Comparison of ENCODE assay signal across 17 cellular contexts in the genomic region with DNA sequence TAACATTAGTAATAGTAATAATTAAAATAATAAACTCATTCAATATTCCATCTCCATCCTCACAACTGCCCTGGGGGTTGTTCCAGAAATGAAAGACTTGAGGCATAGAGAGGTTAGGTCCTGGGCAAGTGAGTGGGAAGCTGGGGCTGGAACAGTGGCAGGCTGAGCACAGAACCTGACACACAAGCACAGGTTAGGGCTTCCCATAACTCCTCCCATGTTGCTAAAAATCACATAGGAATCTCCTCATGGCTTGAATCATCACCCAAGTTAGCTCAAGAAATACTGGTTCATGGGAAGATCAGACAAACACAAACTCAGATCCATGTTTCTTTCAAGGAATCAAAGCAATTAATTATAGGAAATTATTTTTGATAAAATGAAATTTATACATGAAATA.
"Had no signal": no experiment of that assay in that cellular context is flagged by ENCODE, and none has a peak within 500 bp of the region (broad histone marks: within the 10 kb centered on the region; RNA-seq: fewer than 3 reads in every experiment).

No MANE protein-coding gene starts in this region.

- H3K79me2 ChIP-seq: parathyroid adenoma had no signal

- ATAC-seq: naive thymus-derived CD4-positive, alpha-beta T cell had no signal

- H3K9ac ChIP-seq: parathyroid adenoma had no signal

- H3K27ac ChIP-seq: parathyroid adenoma, uterus had no signal

- H3K27ac Mint-ChIP-seq: activated naive CD8-positive, alpha-beta T cell treated with anti-CD3 and anti-CD28 coated beads, Interleukin-2, amount 10 ng/mL, durations not matched to agents 7 days and 5 days; immature natural killer cell; naive thymus-derived CD4-positive, alpha-beta T cell had no signal

- H3K4me1 Mint-ChIP-seq: activated naive CD8-positive, alpha-beta T cell treated with anti-CD3 and anti-CD28 coated beads, Interleukin-2, amount 10 ng/mL, durations not matched to agents 7 days and 5 days; immature natural killer cell; naive thymus-derived CD4-positive, alpha-beta T cell had no signal

- DNase-seq: activated CD4-positive, CD25-positive, alpha-beta regulatory T cell treated with anti-CD3 and anti-CD28 coated beads, Interleukin-2, amount 50 U/mL, for 72 hours; activated naive CD4-positive, alpha-beta T cell; activated naive CD8-positive, alpha-beta T cell treated with anti-CD3 and anti-CD28 coated beads, Interleukin-2, amount 10 ng/mL, durations not matched to agents 7 days and 5 days; esophagus squamous epithelium; immature natural killer cell; left colon; mucosa of descending colon; naive thymus-derived CD4-positive, alpha-beta T cell; stimulated activated CD4-positive, alpha-beta T cell treated with anti-CD3 and anti-CD28 coated beads, Interleukin-2, amount 100 ng/mL, for 48 hours; stimulated activated naive CD4-positive, alpha-beta T cell; T-helper 1 cell; T1000; uterus had no signal

- H3K36me3 ChIP-seq: uterus had no signal

- FAIRE-seq: frontal cortex had no signal

- H3K4me3 ChIP-seq: esophagus squamous epithelium, lung, mucosa of descending colon, tibial nerve, uterus had no signal

- H3K27me3 ChIP-seq: esophagus squamous epithelium, tibial nerve, uterus had no signal

- H3K9me3 ChIP-seq: esophagus squamous epithelium, mucosa of descending colon, tibial nerve, uterus had no signal

- H3K4me3 Mint-ChIP-seq: activated naive CD8-positive, alpha-beta T cell treated with anti-CD3 and anti-CD28 coated beads, Interleukin-2, amount 10 ng/mL, durations not matched to agents 7 days and 5 days; immature natural killer cell; naive thymus-derived CD4-positive, alpha-beta T cell had no signal

- H3K4me1 ChIP-seq: parathyroid adenoma, uterus had no signal

- H3K36me3 Mint-ChIP-seq: activated naive CD8-positive, alpha-beta T cell treated with anti-CD3 and anti-CD28 coated beads, Interleukin-2, amount 10 ng/mL, durations not matched to agents 7 days and 5 days had no signal

- H3K27me3 Mint-ChIP-seq: activated naive CD8-positive, alpha-beta T cell treated with anti-CD3 and anti-CD28 coated beads, Interleukin-2, amount 10 ng/mL, durations not matched to agents 7 days and 5 days had no signal

- H2AFZ ChIP-seq: parathyroid adenoma had no signal
